In the genomic region with DNA sequence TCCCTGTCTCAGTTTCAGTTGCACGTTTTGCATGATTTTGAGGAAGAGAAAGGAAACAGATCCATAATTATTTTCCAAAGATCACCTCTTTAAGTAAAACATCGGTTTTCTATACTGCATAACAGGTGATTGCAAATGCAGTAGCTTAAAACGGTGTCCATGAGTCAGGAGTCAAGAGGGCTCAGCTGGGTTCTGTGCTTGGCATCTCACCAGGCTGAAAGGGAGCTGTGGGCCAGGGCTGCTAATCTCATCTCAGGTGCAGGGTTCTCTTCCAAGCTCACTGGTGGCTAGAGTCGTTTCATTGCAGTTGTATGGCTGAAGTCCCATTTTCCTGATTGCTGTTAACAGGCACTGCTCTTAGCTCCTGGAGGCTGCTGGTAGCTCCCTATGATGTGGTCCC, we compare ENCODE assay signal across 22 cellular contexts. TPM values are rescaled to one million over a fixed set of nuclear protein-coding genes. Genes with fewer than 3 reads are reported as not detected.
DNase-seq lines count a peak whose midpoint lies in the region; ATAC-seq and TF ChIP-seq lines count a peak whose summit lies in the region.
"Had no signal": no experiment of that assay in that cellular context is flagged by ENCODE, and none has a peak within 500 bp of the region (broad histone marks: within the 10 kb centered on the region; RNA-seq: fewer than 3 reads in every experiment).

No MANE protein-coding gene starts in this region.

- H3K4me2 ChIP-seq in Loucy (ENCODE audit: low read depth, low read length, poor library complexity, severe bottlenecking), result no peak overlapping the region
- H3K4me2 ChIP-seq: BLaER1 had no signal

- 35 to 44% (median 36%) methylated on average over 4 of the region's 4 CpGs for WGBS in psoas muscle, 3 donors
- WGBS in prostate gland, result 78% methylated on average over 4 of the region's 4 CpGs

- H3K27ac ChIP-seq in psoas muscle (no peak overlapping the region), prostate gland (no peak overlapping the region)
- H3K27ac ChIP-seq: BLaER1 had no signal

- H3K9me3 ChIP-seq in Loucy (ENCODE audit: insufficient read depth, low read depth, low read length), result no peaks in the 10 kb centered on the region
- H3K9me3 ChIP-seq in psoas muscle, result no peaks in the 10 kb centered on the region
- no peaks in the 10 kb centered on the region for H3K9me3 ChIP-seq in prostate gland
- H3K9me3 ChIP-seq: BE2C, BLaER1 had no signal

- H3K4me3 ChIP-seq in Loucy (ENCODE audit: low read length, poor library complexity, severe bottlenecking), result no peak overlapping the region
- no peak overlapping the region for H3K4me3 ChIP-seq in psoas muscle
- H3K4me3 ChIP-seq in prostate gland, result no peak overlapping the region
- H3K4me3 ChIP-seq: BLaER1 had no signal

- H3K9me3 Mint-ChIP-seq in activated CD4-positive, alpha-beta memory T cell treated with anti-CD3 and anti-CD28 coated beads for 36 hours, result no peaks in the 10 kb centered on the region
- peaks cover under 1% of the 10 kb centered on the region for H3K9me3 Mint-ChIP-seq in activated CD4-positive, alpha-beta memory T cell treated with anti-CD3 and anti-CD28 coated beads, Interleukin-2, amount 10 ng/mL, durations not matched to agents 7 days and 5 days
- H3K9me3 Mint-ChIP-seq: CD4-positive, CD25-positive, alpha-beta regulatory T cell; CD8-positive, alpha-beta memory T cell had no signal

- H3K4me1 ChIP-seq in Loucy (ENCODE audit: insufficient read depth, low read length, poor library complexity, severe bottlenecking) (peaks cover 16% of the 10 kb centered on the region), psoas muscle (no peaks in the 10 kb centered on the region), prostate gland (replicated peaks) (no peaks in the 10 kb centered on the region)
- H3K4me1 ChIP-seq: BE2C had no signal

- POLR2A ChIA-PET in activated CD4-positive, alpha-beta memory T cell treated with anti-CD3 and anti-CD28 coated beads for 36 hours (lab: Charles Lee), result no interaction called here
- POLR2A ChIA-PET in activated CD4-positive, alpha-beta memory T cell treated with anti-CD3 and anti-CD28 coated beads, Interleukin-2, amount 10 ng/mL, durations not matched to agents 7 days and 5 days (lab: Charles Lee), result interaction anchor here (1.2 kb wide), 1 partner anchor 18 kb away, joined by 4 read pairs; no protein-coding TSS in a partner anchor

- H3F3A ChIP-seq in Loucy (ENCODE audit: low read depth), result peaks cover 4% of the 10 kb centered on the region; the same call in 1 of the 2 replicates

- H3K9ac ChIP-seq in Loucy (ENCODE audit: low read depth, low read length, poor library complexity, severe bottlenecking), result no peak overlapping the region
- H3K9ac ChIP-seq: BLaER1 had no signal

- peak overlapping the region; percentile 8; the same call in 1 of the 2 replicates for H2AFZ ChIP-seq in Loucy (ENCODE audit: low read length)

- H3K27me3 ChIP-seq in Loucy (ENCODE audit: insufficient read depth, low read length, poor library complexity, severe bottlenecking) (no peaks in the 10 kb centered on the region), psoas muscle (ENCODE audit: insufficient read depth in 3 of 3, low read length in 2 of 3) (no peaks in the 10 kb centered on the region), prostate gland (replicated peaks; ENCODE audit: insufficient read depth) (no peaks in the 10 kb centered on the region)
- H3K27me3 ChIP-seq: BLaER1 had no signal

- no peak for TF ChIP-seq POLR2A in prostate gland (IDR thresholded peaks at IDR 0.05)

- CTCF ChIA-PET in activated CD4-positive, alpha-beta memory T cell treated with anti-CD3 and anti-CD28 coated beads for 36 hours (lab: Charles Lee), result interaction anchor here (0.8 to 1.4 kb wide), 3 partner anchors 9 to 191 kb away, joined by 3 read pairs; no protein-coding TSS in a partner anchor
- CTCF ChIA-PET in activated CD4-positive, alpha-beta memory T cell treated with anti-CD3 and anti-CD28 coated beads, Interleukin-2, amount 10 ng/mL, durations not matched to agents 7 days and 5 days (lab: Charles Lee), result interaction anchor here (1.6 to 2.2 kb wide), 2 partner anchors 11 to 13 kb away, joined by 8 read pairs; no protein-coding TSS in a partner anchor

- peak; percentile 67 to 97 (median 79) for ATAC-seq in psoas muscle

- no peaks in the 10 kb centered on the region for H4K20me1 ChIP-seq in Loucy (ENCODE audit: insufficient read depth, low read length, poor library complexity, severe bottlenecking)
- H4K20me1 ChIP-seq: BLaER1 had no signal

- H3K36me3 Mint-ChIP-seq in activated CD4-positive, alpha-beta memory T cell treated with anti-CD3 and anti-CD28 coated beads for 36 hours, result no peaks in the 10 kb centered on the region
- H3K36me3 Mint-ChIP-seq in activated CD4-positive, alpha-beta memory T cell treated with anti-CD3 and anti-CD28 coated beads, Interleukin-2, amount 10 ng/mL, durations not matched to agents 7 days and 5 days (ENCODE audit: low read depth), result peaks cover 2% of the 10 kb centered on the region
- H3K36me3 Mint-ChIP-seq: CD14-positive monocyte; CD8-positive, alpha-beta memory T cell had no signal

- no peaks in the 10 kb centered on the region for H3K27me3 Mint-ChIP-seq in activated CD4-positive, alpha-beta memory T cell treated with anti-CD3 and anti-CD28 coated beads for 36 hours
- H3K27me3 Mint-ChIP-seq in activated CD4-positive, alpha-beta memory T cell treated with anti-CD3 and anti-CD28 coated beads, Interleukin-2, amount 10 ng/mL, durations not matched to agents 7 days and 5 days, result peaks cover 6% of the 10 kb centered on the region
- H3K27me3 Mint-ChIP-seq: CD4-positive, alpha-beta memory T cell had no signal

- H3K4me1 Mint-ChIP-seq in activated CD4-positive, alpha-beta memory T cell treated with anti-CD3 and anti-CD28 coated beads for 36 hours (ENCODE audit: low read depth), result peaks cover 34% of the 10 kb centered on the region
- H3K4me1 Mint-ChIP-seq in activated CD4-positive, alpha-beta memory T cell treated with anti-CD3 and anti-CD28 coated beads, Interleukin-2, amount 10 ng/mL, durations not matched to agents 7 days and 5 days, result peaks cover 33% of the 10 kb centered on the region
- H3K4me1 Mint-ChIP-seq: CD14-positive monocyte had no signal

- H3K27ac Mint-ChIP-seq in activated CD4-positive, alpha-beta memory T cell treated with anti-CD3 and anti-CD28 coated beads for 36 hours, result peak overlapping the region; percentile 72
- H3K27ac Mint-ChIP-seq in activated CD4-positive, alpha-beta memory T cell treated with anti-CD3 and anti-CD28 coated beads, Interleukin-2, amount 10 ng/mL, durations not matched to agents 7 days and 5 days, result no peak overlapping the region
- H3K27ac Mint-ChIP-seq: CD14-positive monocyte had no signal

- no peak overlapping the region for H3K4me3 Mint-ChIP-seq in activated CD4-positive, alpha-beta memory T cell treated with anti-CD3 and anti-CD28 coated beads for 36 hours
- no peak overlapping the region for H3K4me3 Mint-ChIP-seq in activated CD4-positive, alpha-beta memory T cell treated with anti-CD3 and anti-CD28 coated beads, Interleukin-2, amount 10 ng/mL, durations not matched to agents 7 days and 5 days
- H3K4me3 Mint-ChIP-seq: CD14-positive monocyte; CD4-positive, CD25-positive, alpha-beta regulatory T cell had no signal

- no peaks in the 10 kb centered on the region for H3K79me2 ChIP-seq in Loucy (ENCODE audit: insufficient read depth, low read length)

- intact Hi-C loops in activated CD4-positive, alpha-beta memory T cell treated with anti-CD3 and anti-CD28 coated beads for 36 hours (cut with micrococcal nuclease), result no loop called here
- intact Hi-C loops in psoas muscle (cut with DNase I) (no loop called here), prostate gland (cut with DNase I) (no loop called here)

- H3K9me2 ChIP-seq in Loucy (replicated peaks; ENCODE audit: low read depth, low read length), result no peaks in the 10 kb centered on the region

- no peaks in the 10 kb centered on the region for H3K36me3 ChIP-seq in Loucy (ENCODE audit: insufficient read depth, low read length)
- H3K36me3 ChIP-seq in psoas muscle (ENCODE audit: insufficient read depth in 1 of 2, low read depth in 1 of 2), result no peaks in the 10 kb centered on the region
- H3K36me3 ChIP-seq in prostate gland, result no peaks in the 10 kb centered on the region
- H3K36me3 ChIP-seq: BE2C, BLaER1 had no signal

- TF ChIP-seq CTCF in Loucy (conservative IDR thresholded peaks at IDR 0.05; ENCODE audit: low read length) (no peak), psoas muscle (IDR thresholded peaks at IDR 0.05) (no peak), prostate gland (IDR thresholded peaks at IDR 0.05) (no peak)

- DNase-seq in activated CD4-positive, alpha-beta memory T cell treated with anti-CD3 and anti-CD28 coated beads for 36 hours, result no peak
- no peak for DNase-seq in activated CD4-positive, alpha-beta memory T cell treated with anti-CD3 and anti-CD28 coated beads, Interleukin-2, amount 10 ng/mL, durations not matched to agents 7 days and 5 days
- DNase-seq in psoas muscle (peak in 1 of 2 donors; percentile 51), DMS79 treated with DMSO at 0.1 percent for 48 hours (lab: John Stamatoyannopoulos, UW) (no peak), prostate gland (ENCODE audit: low spot score) (no peak)
- DNase-seq: 8988T; ACHN; BE2C; C1 segment of cervical spinal cord; CD4-positive, alpha-beta memory T cell; CD4-positive, CD25-positive, alpha-beta regulatory T cell; CD8-positive, alpha-beta memory T cell; COR-L47; DMS 273 treated with DMSO at 0.1 percent for 48 hours; DMS153; DMS53; DMS79; GF-D8 had no signal

RNA-seq across cellular contexts. Expression of gene PRKCQ, which starts 57.0 kb away (rescaled TPM):
- total RNA-seq in activated CD4-positive, alpha-beta memory T cell treated with anti-CD3 and anti-CD28 coated beads for 36 hours, result 10 to 100 TPM; 44.3 to 45.2 TPM
- 10 to 100 TPM; 69.3 to 70.6 TPM for total RNA-seq in activated CD4-positive, alpha-beta memory T cell treated with anti-CD3 and anti-CD28 coated beads, Interleukin-2, amount 10 ng/mL, durations not matched to agents 7 days and 5 days
- total RNA-seq in psoas muscle (10 to 100 TPM; 17.9 to 76.3 (median 65.6) TPM), prostate gland (1 to 10 TPM in 1 of 2 donors, under 1 TPM in 1; 0.87 to 1.4 TPM)
- 10 to 100 TPM in 2 of 3 donors, 1 to 10 TPM in 1; 6.6 to 33.8 (median 23.9) TPM for polyA plus RNA-seq in psoas muscle
- total RNA-seq: A673 had no signal

Comparison
In these comparisons a context has a peak if more than half of its experiments do, and no peak if none do; other contexts are left out.
1. RNA of gene PRKCQ, which starts 57.0 kb away (total RNA-seq): 17.9 to 76.3 TPM in psoas muscle, 69.3 to 70.6 TPM in activated CD4-positive, alpha-beta memory T cell treated with anti-CD3 and anti-CD28 coated beads, Interleukin-2, amount 10 ng/mL, durations not matched to agents 7 days and 5 days and 44.3 to 45.2 TPM in activated CD4-positive, alpha-beta memory T cell treated with anti-CD3 and anti-CD28 coated beads for 36 hours; 0.87 to 1.4 TPM in prostate gland; every median in the first group is over 4 times any median in the second.